ENCODE assay signal across 25 cellular contexts in genomic region chr1:31203215-31203614, GRCh38. TPM values are rescaled to one million over a fixed set of nuclear protein-coding genes. Genes with fewer than 3 reads are reported as not detected.
DNase-seq lines count a peak whose midpoint lies in the region; ATAC-seq and TF ChIP-seq lines count a peak whose summit lies in the region.
"Had no signal": no experiment of that assay in that cellular context is flagged by ENCODE, and none has a peak within 500 bp of the region (broad histone marks: within the 10 kb centered on the region; RNA-seq: fewer than 3 reads in every experiment).

No MANE protein-coding gene starts in this region.

- no peak for TF ChIP-seq POLR2A in esophagus muscularis mucosa (IDR thresholded peaks at IDR 0.05; ENCODE audit: low read depth)

- no peak overlapping the region for H3K4me3 ChIP-seq in esophagus muscularis mucosa
- H3K4me3 ChIP-seq: BLaER1, HAP-1, heart left ventricle, K562, MG63, PC-9, transverse colon had no signal

- H3K9me3 ChIP-seq in esophagus muscularis mucosa = no peaks in the 10 kb centered on the region
- H3K9me3 ChIP-seq: BLaER1, HAP-1, heart left ventricle, MG63, transverse colon had no signal

- no peaks in the 10 kb centered on the region for H3K4me1 ChIP-seq in esophagus muscularis mucosa
- H3K4me1 ChIP-seq: BLaER1, HAP-1, heart left ventricle, transverse colon had no signal

- H3K27me3 ChIP-seq in esophagus muscularis mucosa = peaks cover 0 to 7% (median 0%) of the 10 kb centered on the region in 4 donors
- H3K27me3 ChIP-seq: BLaER1, MG63, transverse colon had no signal

- H3K36me3 ChIP-seq in esophagus muscularis mucosa = no peaks in the 10 kb centered on the region
- H3K36me3 ChIP-seq: BLaER1, HAP-1, heart left ventricle, MG63, transverse colon had no signal

- TF ChIP-seq EP300 in esophagus muscularis mucosa (IDR thresholded peaks at IDR 0.05) = no peak

- H3K27ac ChIP-seq in esophagus muscularis mucosa (replicated peaks in 1 of 4) = no peak overlapping the region
- H3K27ac ChIP-seq: BLaER1, heart left ventricle, PC-9, transverse colon had no signal

- DNase-seq in NCI-H1105 treated with DMSO at 0.1 percent for 48 hours (lab: John Stamatoyannopoulos, UW) (peak; percentile 8), astrocyte of the hippocampus (ENCODE audit: low read depth, low spot score) (peak; percentile 28), head of caudate nucleus (peak in 39 of 42 donors; percentile 9 to 90 (median 65)), sciatic nerve (ENCODE audit: low spot score) (peak; percentile 69), GOT3 (lab: John Stamatoyannopoulos, UW) (no peak), esophagus muscularis mucosa (ENCODE audit: extremely low spot score) (no peak)
- DNase-seq: activated CD8-positive, alpha-beta T cell treated with anti-CD3 and anti-CD28 coated beads, Interleukin-2, amount 10 ng/mL, durations not matched to agents 7 days and 5 days; COR-L47; GDM1; heart left ventricle; MG63; NCI-H1417 treated with DMSO at 0.1 percent for 48 hours; NCI-H2081 treated with DMSO at 0.1 percent for 48 hours; NCI-H446 treated with DMSO at 0.1 percent for 48 hours; PC-9; transverse colon had no signal

- WGBS in esophagus muscularis mucosa = 84% methylated on average over 10 of the region's 10 CpGs

- ATAC-seq in sciatic nerve (peak; percentile 72), GM21367 (IDR thresholded peaks at IDR 0.05; ENCODE audit: unreplicated experiment) (no peak)
- ATAC-seq: activated CD8-positive, alpha-beta T cell treated with anti-CD3 and anti-CD28 coated beads, Interleukin-2, amount 10 ng/mL, durations not matched to agents 7 days and 5 days; heart left ventricle; K562; Right ventricle myocardium inferior had no signal

- intact Hi-C loops in head of caudate nucleus (cut with DNase I) = no loop called here
- intact Hi-C loops in sciatic nerve (cut with DNase I) = no loop called here
- intact Hi-C loops in esophagus muscularis mucosa (cut with DNase I) = no loop called here

- TF ChIP-seq CTCF in esophagus muscularis mucosa (IDR thresholded peaks at IDR 0.05) = no peak

RNA-seq across cellular contexts. Expression of gene NKAIN1, which starts 36.5 kb away (rescaled TPM):
- total RNA-seq in sciatic nerve (0.13 TPM), esophagus muscularis mucosa (not detected)
- total RNA-seq: activated T-helper 2 cell treated with anti-CD3 and anti-CD28 coated beads, Interferon-gamma antibody, Interleukin-2, Interleukin-4, amounts not matched to agents 10 μg/mL and 5 μg/mL and 100 μg/mL, durations not matched to agents 14 hours and 24 hours and 36 hours; lung microvascular endothelial cell; skeletal muscle tissue; T-helper 2 cell treated with Interferon-gamma antibody and Interleukin-4, amounts not matched to agents 100 ng/mL and 5 ng/mL, for 36 hours; transverse colon had no signal

Comparison
In these comparisons a context has a peak if more than half of its experiments do, and no peak if none do; other contexts are left out.
1. DNase-seq: peak in NCI-H1105 treated with DMSO at 0.1 percent for 48 hours (single experiment), astrocyte of the hippocampus (single experiment), head of caudate nucleus (39 of 42) and sciatic nerve (single experiment); none in GOT3 (single experiment) and esophagus muscularis mucosa (single experiment).